In genomic region chr17:37643829-37644228, GRCh38 we compare ENCODE assay signal across 8 cellular contexts. TPM values are rescaled to one million over a fixed set of nuclear protein-coding genes. Genes with fewer than 3 reads are reported as not detected.
A peak's percentile ranks its signal among the peaks of the same experiment; 100 is the strongest.
DNase-seq lines count a peak whose midpoint lies in the region; ATAC-seq and TF ChIP-seq lines count a peak whose summit lies in the region.

No MANE protein-coding gene starts in this region.

- 8 to 14% (median 10%) methylated on average over 3 of the region's 3 CpGs for WGBS in adrenal gland, 4 donors

- no peaks in the 10 kb centered on the region for H3K27me3 ChIP-seq in adrenal gland
- peaks cover 0 to 34% of the 10 kb centered on the region in 2 donors for H3K27me3 ChIP-seq in left lung

- DNase-seq in activated T-cell treated with anti-CD3 and anti-CD28 coated beads, Interleukin-2, amount 50 U/mL, for 4 hours: no peak
- DNase-seq in activated T-cell treated with anti-CD3 and anti-CD28 coated beads for 4 hours (no peak), adrenal gland (peak in 4 of 7 donors; percentile 17 to 33 (median 32)), left lung (no peak), type B pancreatic cell (ENCODE audit: extremely low spot score, unreplicated experiment) (no peak), GM20000 (ENCODE audit: low spot score) (no peak)

- H3K4me1 ChIP-seq in adrenal gland (replicated peaks in 1 of 2) (peaks cover 4 to 32% of the 10 kb centered on the region in 2 donors), left lung (peaks cover 10 to 42% of the 10 kb centered on the region in 2 donors)

- H3K27ac Mint-ChIP-seq in type B pancreatic cell: peak overlapping the region; percentile 92

- no peak for ATAC-seq in activated T-cell treated with anti-CD3 and anti-CD28 coated beads, Interleukin-2, amount 50 U/mL, for 4 hours
- ATAC-seq in left lung: peak; percentile 26
- no peak for ATAC-seq in HG03460 (IDR thresholded peaks at IDR 0.05; ENCODE audit: unreplicated experiment)
- no peak for ATAC-seq in GM19351 (IDR thresholded peaks at IDR 0.05; ENCODE audit: unreplicated experiment)

- H3K9me3 Mint-ChIP-seq in activated T-cell treated with anti-CD3 and anti-CD28 coated beads, Interleukin-2, amount 50 U/mL, for 4 hours: no peaks in the 10 kb centered on the region
- no peaks in the 10 kb centered on the region for H3K9me3 Mint-ChIP-seq in type B pancreatic cell

- peak overlapping the region; percentile 98 for H3K4me3 Mint-ChIP-seq in activated T-cell treated with anti-CD3 and anti-CD28 coated beads, Interleukin-2, amount 50 U/mL, for 4 hours
- peak overlapping the region; percentile 95 for H3K4me3 Mint-ChIP-seq in type B pancreatic cell

- H3K4me3 ChIP-seq in adrenal gland (peak overlapping the region in 2 of 4 donors; percentile 59 to 79), left lung (peak overlapping the region in 1 of 2 donors; percentile 89)

- H3K9me3 ChIP-seq in adrenal gland (replicated peaks in 1 of 3) (no peaks in the 10 kb centered on the region), left lung (no peaks in the 10 kb centered on the region)

- no peak for TF ChIP-seq POLR2A in adrenal gland (IDR thresholded peaks at IDR 0.05)

- peaks cover 33% of the 10 kb centered on the region for H3K4me1 Mint-ChIP-seq in activated T-cell treated with anti-CD3 and anti-CD28 coated beads, Interleukin-2, amount 50 U/mL, for 4 hours (ENCODE audit: low read depth)
- peaks cover 14% of the 10 kb centered on the region for H3K4me1 Mint-ChIP-seq in type B pancreatic cell (ENCODE audit: unreplicated experiment)

- intact Hi-C loops in adrenal gland (cut with DNase I): no loop called here
- intact Hi-C loops in left lung (cut with DNase I): no loop called here

- H3K36me3 Mint-ChIP-seq in activated T-cell treated with anti-CD3 and anti-CD28 coated beads, Interleukin-2, amount 50 U/mL, for 4 hours (ENCODE audit: insufficient read depth): peaks cover 16% of the 10 kb centered on the region
- H3K36me3 Mint-ChIP-seq in type B pancreatic cell: peaks cover 12% of the 10 kb centered on the region

- H3K27me3 Mint-ChIP-seq in activated T-cell treated with anti-CD3 and anti-CD28 coated beads, Interleukin-2, amount 50 U/mL, for 4 hours (ENCODE audit: low read depth): peaks cover 40% of the 10 kb centered on the region
- H3K27me3 Mint-ChIP-seq in type B pancreatic cell: peaks cover 45% of the 10 kb centered on the region

- H3K27ac ChIP-seq in adrenal gland (peak overlapping the region in 2 of 5 donors; percentile 73 to 84), left lung (peak overlapping the region in 1 of 2 donors; percentile 86)

- no peak for TF ChIP-seq CTCF in adrenal gland (IDR thresholded peaks at IDR 0.05)
- TF ChIP-seq CTCF in left lung (IDR thresholded peaks at IDR 0.05): no peak
- TF ChIP-seq CTCF in type B pancreatic cell (conservative IDR thresholded peaks at IDR 0.05): no peak
- TF ChIP-seq CTCF in GM20000 (IDR thresholded peaks at IDR 0.05; ENCODE audit: extremely low read depth, missing control alignments): no peak

- peaks cover 0 to 12% of the 10 kb centered on the region in 2 donors for H3K36me3 ChIP-seq in adrenal gland (replicated peaks in 1 of 2)
- H3K36me3 ChIP-seq in left lung: peaks cover 0 to 25% of the 10 kb centered on the region in 2 donors

RNA-seq across cellular contexts. Expression of gene DDX52, which starts 0.6 kb away (rescaled TPM):
- 10 to 100 TPM; 34.1 to 43.4 (median 36.2) TPM for total RNA-seq in activated T-cell treated with anti-CD3 and anti-CD28 coated beads, Interleukin-2, amount 50 U/mL, for 4 hours
- 10 to 100 TPM in 7 of 8 donors, 1 to 10 TPM in 1; 8.4 to 21.6 (median 19.1) TPM for total RNA-seq in adrenal gland
- polyA plus RNA-seq in adrenal gland: 10 to 100 TPM in 2 of 3 donors, 1 to 10 TPM in 1; 7.2 to 24.8 (median 11.3) TPM
- 10 to 100 TPM; 23.7 to 24.3 TPM for total RNA-seq in left lung
- 37.5 and 49.4 TPM in 2 replicates for total RNA-seq in type B pancreatic cell (ENCODE audit: low replicate concordance)

RNA-seq across cellular contexts. Expression of gene SYNRG, which starts 34.6 kb away (rescaled TPM):
- 10 to 100 TPM; 34.9 to 42.5 (median 36.7) TPM for total RNA-seq in activated T-cell treated with anti-CD3 and anti-CD28 coated beads, Interleukin-2, amount 50 U/mL, for 4 hours
- total RNA-seq in adrenal gland: 10 to 100 TPM; 21.7 to 45.7 (median 32.6) TPM
- 10 to 100 TPM in 2 of 3 donors, 1 to 10 TPM in 1; 8.5 to 36.1 (median 10.7) TPM for polyA plus RNA-seq in adrenal gland
- 10 to 100 TPM; 38.6 to 41.2 TPM for total RNA-seq in left lung
- total RNA-seq in type B pancreatic cell (ENCODE audit: low replicate concordance): 41.8 and 45.0 TPM in 2 replicates

Comparison
In these comparisons a context has a peak if more than half of its experiments do, and no peak if none do; other contexts are left out.
1. DNase-seq: peak in adrenal gland (4 of 7); none in activated T-cell treated with anti-CD3 and anti-CD28 coated beads, Interleukin-2, amount 50 U/mL, for 4 hours (single experiment), activated T-cell treated with anti-CD3 and anti-CD28 coated beads for 4 hours (single experiment), left lung (0 of 2), type B pancreatic cell (single experiment) and GM20000 (single experiment).